Comparison of ENCODE assay signal across 12 cellular contexts in the genomic region with DNA sequence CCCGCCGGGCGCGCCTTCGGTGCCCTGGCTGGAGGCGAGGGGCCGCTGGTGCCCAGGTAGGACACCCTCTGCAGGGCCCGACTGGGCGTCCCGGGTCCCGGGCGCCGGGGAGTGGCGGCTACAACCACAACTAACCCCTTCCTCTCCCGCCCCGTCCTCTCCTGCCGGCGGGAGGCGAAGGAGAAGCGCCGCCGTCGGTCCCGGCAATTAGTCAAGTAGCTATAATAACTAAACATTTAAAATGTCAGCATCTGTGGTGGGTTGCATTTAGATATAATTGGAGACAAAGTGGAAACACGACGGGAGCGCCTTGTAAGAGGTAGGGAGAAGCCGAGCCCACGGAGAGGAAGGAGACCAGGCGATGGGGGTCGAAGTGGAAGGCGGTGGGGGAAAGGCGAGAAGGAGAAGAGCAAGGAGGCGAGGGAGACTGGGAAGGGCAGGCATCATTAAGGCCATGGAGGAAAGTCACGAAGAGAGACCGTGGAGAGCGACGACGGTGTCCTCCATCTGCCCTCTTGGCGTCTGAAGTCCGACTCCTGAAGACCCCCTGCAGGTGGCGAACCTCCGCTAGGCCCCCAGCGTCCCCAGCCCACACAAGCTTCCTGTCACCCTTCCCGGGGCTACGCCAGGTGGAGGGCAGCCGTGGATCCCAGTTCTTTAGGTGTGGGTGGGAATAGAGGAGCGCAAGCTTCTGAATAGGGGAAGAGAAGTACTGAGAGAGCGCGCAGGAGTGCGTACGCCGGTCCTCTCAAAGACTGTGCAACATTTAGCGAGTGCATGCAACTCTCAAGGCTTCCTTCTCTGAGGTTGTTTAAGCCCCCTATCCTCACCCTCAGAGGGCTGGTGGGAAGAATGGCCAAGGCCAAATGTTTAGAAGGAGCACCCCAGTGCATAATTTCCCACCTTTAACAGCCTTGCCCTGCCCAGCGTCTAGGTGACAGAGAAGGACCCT. TPM values are rescaled to one million over a fixed set of nuclear protein-coding genes. Genes with fewer than 3 reads are reported as not detected.
DNase-seq lines count a peak whose midpoint lies in the region; ATAC-seq lines count a peak whose summit lies in the region.
"Had no signal": no experiment of that assay in that cellular context is flagged by ENCODE, and none has a peak within 500 bp of the region (broad histone marks: within the 10 kb centered on the region; RNA-seq: fewer than 3 reads in every experiment).

No MANE protein-coding gene starts in this region.

- H3K9me3 ChIP-seq in subcutaneous abdominal adipose tissue (ENCODE audit: control insufficient read depth in 5 of 5, low read length in 5 of 5): no peaks in the 10 kb centered on the region

- peaks cover 10% of the 10 kb centered on the region for H3K36me3 Mint-ChIP-seq in activated CD4-positive, alpha-beta T cell treated with anti-CD3 and anti-CD28 coated beads, Interleukin-2, amount 10 ng/mL, durations not matched to agents 7 days and 5 days (ENCODE audit: low read depth)

- peaks cover 23 to 52% (median 29%) of the 10 kb centered on the region in 5 donors for H3K27me3 ChIP-seq in subcutaneous abdominal adipose tissue (ENCODE audit: control insufficient read depth in 5 of 5, insufficient read depth in 4 of 5, low read length in 5 of 5)

- H3K27ac Mint-ChIP-seq in activated CD4-positive, alpha-beta T cell treated with anti-CD3 and anti-CD28 coated beads, Interleukin-2, amount 10 ng/mL, durations not matched to agents 7 days and 5 days: no peak overlapping the region

- peak overlapping the region; percentile 17 for H3K4me3 Mint-ChIP-seq in activated CD4-positive, alpha-beta T cell treated with anti-CD3 and anti-CD28 coated beads, Interleukin-2, amount 10 ng/mL, durations not matched to agents 7 days and 5 days

- POLR2A ChIA-PET in activated CD4-positive, alpha-beta T cell treated with anti-CD3 and anti-CD28 coated beads, Interleukin-2, amount 10 ng/mL, durations not matched to agents 7 days and 5 days (lab: Charles Lee): no interaction called here

- peaks cover 23% of the 10 kb centered on the region for H3K4me1 Mint-ChIP-seq in activated CD4-positive, alpha-beta T cell treated with anti-CD3 and anti-CD28 coated beads, Interleukin-2, amount 10 ng/mL, durations not matched to agents 7 days and 5 days

- H3K36me3 ChIP-seq in subcutaneous abdominal adipose tissue (ENCODE audit: control insufficient read depth in 5 of 5, insufficient read depth in 5 of 5, low read length in 5 of 5): no peaks in the 10 kb centered on the region

- peaks cover 10% of the 10 kb centered on the region for H3K9me3 Mint-ChIP-seq in activated CD4-positive, alpha-beta T cell treated with anti-CD3 and anti-CD28 coated beads, Interleukin-2, amount 10 ng/mL, durations not matched to agents 7 days and 5 days

- CTCF ChIA-PET in activated CD4-positive, alpha-beta T cell treated with anti-CD3 and anti-CD28 coated beads, Interleukin-2, amount 10 ng/mL, durations not matched to agents 7 days and 5 days (lab: Charles Lee): interaction anchor here (1.4 kb wide), 1 partner anchor 8 kb away, joined by 3 read pairs; no protein-coding TSS in a partner anchor

- no peak for ATAC-seq in GM21381 (IDR thresholded peaks at IDR 0.05; ENCODE audit: unreplicated experiment)

- no peak overlapping the region for H3K9ac ChIP-seq in subcutaneous abdominal adipose tissue (ENCODE audit: low read length in 5 of 5)
- H3K9ac ChIP-seq: BLaER1 treated with 17β-estradiol and CSF1 and Interleukin-3, amounts not matched to agents 10 nM and 100 nM had no signal

- H3K4me1 ChIP-seq in subcutaneous abdominal adipose tissue (ENCODE audit: control insufficient read depth in 5 of 5, insufficient read depth in 5 of 5, low read length in 5 of 5): peaks cover 0 to 22% (median 18%) of the 10 kb centered on the region in 5 donors

- H3K27ac ChIP-seq in subcutaneous abdominal adipose tissue (ENCODE audit: low read depth, low read length): no peak overlapping the region
- H3K27ac ChIP-seq: BLaER1 treated with 17β-estradiol and CSF1 and Interleukin-3, amounts not matched to agents 10 nM and 100 nM had no signal

- H3K4me3 ChIP-seq in iPS-11a (ENCODE audit: low read depth, low read length): peak overlapping the region; percentile 52
- H3K4me3 ChIP-seq in subcutaneous abdominal adipose tissue (ENCODE audit: low read depth in 1 of 5, low read length in 5 of 5): peak overlapping the region in 3 of 5 donors; percentile 6 to 52 (median 45)
- H3K4me3 ChIP-seq: lung had no signal

- peaks cover 73% of the 10 kb centered on the region for H3K27me3 Mint-ChIP-seq in activated CD4-positive, alpha-beta T cell treated with anti-CD3 and anti-CD28 coated beads, Interleukin-2, amount 10 ng/mL, durations not matched to agents 7 days and 5 days

- DNase-seq in activated CD4-positive, alpha-beta T cell treated with anti-CD3 and anti-CD28 coated beads, Interleukin-2, amount 10 ng/mL, durations not matched to agents 7 days and 5 days: no peak
- no peak for DNase-seq in activated CD4-positive, alpha-beta T cell treated with anti-CD3 and anti-CD28 coated beads for 48 hours
- peak; percentile 27 to 33 for DNase-seq in activated T-cell treated with anti-CD3 and anti-CD28 coated beads, Interleukin-2, amount 50 U/mL, for 48 hours
- DNase-seq in DMS53 treated with DMSO at 0.1 percent for 48 hours (lab: John Stamatoyannopoulos, UW; ENCODE audit: unreplicated experiment) (no peak), NOMO-1 treated with DMSO at 0.1 percent for 48 hours (lab: John Stamatoyannopoulos, UW; ENCODE audit: unreplicated experiment) (no peak)
- DNase-seq: caudate nucleus, NCI-H146 had no signal

RNA-seq across cellular contexts. Expression of gene CNIH3, which starts 1.6 kb away (rescaled TPM):
- 1 to 10 TPM; 1.7 to 2.1 TPM for total RNA-seq in activated CD4-positive, alpha-beta T cell treated with anti-CD3 and anti-CD28 coated beads, Interleukin-2, amount 10 ng/mL, durations not matched to agents 7 days and 5 days

Comparison
In these comparisons a context has a peak if more than half of its experiments do, and no peak if none do; other contexts are left out.
1. DNase-seq: peak in activated T-cell treated with anti-CD3 and anti-CD28 coated beads, Interleukin-2, amount 50 U/mL, for 48 hours (2 of 2); none in activated CD4-positive, alpha-beta T cell treated with anti-CD3 and anti-CD28 coated beads, Interleukin-2, amount 10 ng/mL, durations not matched to agents 7 days and 5 days (single experiment), activated CD4-positive, alpha-beta T cell treated with anti-CD3 and anti-CD28 coated beads for 48 hours (single experiment), DMS53 treated with DMSO at 0.1 percent for 48 hours (single experiment) and NOMO-1 treated with DMSO at 0.1 percent for 48 hours (single experiment).